8 cellular contexts compared by ENCODE assay signal in genomic region chr1:177355575-177355974, GRCh38.
DNase-seq lines count a peak whose midpoint lies in the region; ATAC-seq, FAIRE-seq and TF ChIP-seq lines count a peak whose summit lies in the region.

No MANE protein-coding gene starts in this region.

- FAIRE-seq in bronchial epithelial cell (lab: Jason Lieb, UNC) = no peak

- peaks cover 4% of the 10 kb centered on the region for H3K27me3 ChIP-seq in bronchial epithelial cell (ENCODE audit: control insufficient read depth, insufficient read depth, low read length)
- no peaks in the 10 kb centered on the region for H3K27me3 ChIP-seq in vagina

- H3K9me3 ChIP-seq in vagina = no peaks in the 10 kb centered on the region

- H3K27ac ChIP-seq in vagina = no peak overlapping the region

- H3K27ac Mint-ChIP-seq in nephron progenitor cell = no peak overlapping the region

- H3K36me3 Mint-ChIP-seq in nephron progenitor cell (ENCODE audit: low read depth) = no peaks in the 10 kb centered on the region

- ATAC-seq in HG03520 (IDR thresholded peaks at IDR 0.05; ENCODE audit: unreplicated experiment) (peak; percentile 58), GM19467 (IDR thresholded peaks at IDR 0.05; ENCODE audit: unreplicated experiment) (no peak)

- no peak for TF ChIP-seq POLR2A in vagina (IDR thresholded peaks at IDR 0.05)

- no peaks in the 10 kb centered on the region for H3K9me3 Mint-ChIP-seq in nephron progenitor cell

- peak; percentile 40 for DNase-seq in EH (ENCODE audit: low read depth)
- peak; percentile 47 for DNase-seq in bronchial epithelial cell (ENCODE audit: low read depth)
- peak; percentile 42 for DNase-seq in nephron progenitor cell
- no peak for DNase-seq in vagina (ENCODE audit: extremely low spot score in 2 of 2)
- DNase-seq in NCI-H446 treated with DMSO at 0.1 percent for 48 hours (lab: John Stamatoyannopoulos, UW) = no peak
- no peak for DNase-seq in NCI-H748 treated with DMSO at 0.1 percent for 48 hours (lab: John Stamatoyannopoulos, UW)

- intact Hi-C loops in vagina (cut with DNase I) = no loop called here

- H3K4me3 Mint-ChIP-seq in nephron progenitor cell = no peak overlapping the region

- TF ChIP-seq CTCF in bronchial epithelial cell (IDR thresholded peaks at IDR 0.05; ENCODE audit: insufficient read depth, low read length, severe bottlenecking) (peak; percentile 62), nephron progenitor cell (IDR thresholded peaks at IDR 0.05) (peak; percentile 58), vagina (IDR thresholded peaks at IDR 0.05) (no peak)

- no peaks in the 10 kb centered on the region for H3K4me1 ChIP-seq in vagina

- H3K4me3 ChIP-seq in bronchial epithelial cell (ENCODE audit: low read depth, low read length) (no peak overlapping the region), vagina (no peak overlapping the region)

- peaks cover 14% of the 10 kb centered on the region for H3K4me1 Mint-ChIP-seq in nephron progenitor cell

- no peaks in the 10 kb centered on the region for H3K36me3 ChIP-seq in bronchial epithelial cell (ENCODE audit: control insufficient read depth, insufficient read depth, low read length)
- H3K36me3 ChIP-seq in vagina = no peaks in the 10 kb centered on the region

- H3K27me3 Mint-ChIP-seq in nephron progenitor cell (ENCODE audit: low read depth, poor library complexity) = peaks cover 7% of the 10 kb centered on the region

Comparison
In these comparisons a context has a peak if more than half of its experiments do, and no peak if none do; other contexts are left out.
1. DNase-seq: peak in EH (single experiment), bronchial epithelial cell (single experiment) and nephron progenitor cell (single experiment); none in vagina (0 of 2), NCI-H446 treated with DMSO at 0.1 percent for 48 hours (single experiment) and NCI-H748 treated with DMSO at 0.1 percent for 48 hours (single experiment).
2. CTCF ChIP-seq: peak in bronchial epithelial cell (single experiment) and nephron progenitor cell (single experiment); none in vagina (0 of 3).